10 cellular contexts compared by ENCODE assay signal in genomic region chr21:32549861-32550260, GRCh38. TPM values are rescaled to one million over a fixed set of nuclear protein-coding genes. Genes with fewer than 3 reads are reported as not detected.
"Had no signal": no experiment of that assay in that cellular context is flagged by ENCODE, and none has a peak within 500 bp of the region (broad histone marks: within the 10 kb centered on the region; RNA-seq: fewer than 3 reads in every experiment).

No MANE protein-coding gene starts in this region.

- DNase-seq: GM23248, GOT3, H7, HFFc6 had no signal

- H3K9me3 Mint-ChIP-seq: HFFc6 had no signal

- H3K4me1 ChIP-seq: HAP-1 had no signal

- H3K36me3 ChIP-seq: HAP-1 had no signal

- H3K9me3 ChIP-seq: HAP-1 had no signal

- ATAC-seq: HCT116, HepG2 had no signal

- H3K4me3 ChIP-seq: GM23248, HAP-1 had no signal

- H2AFZ ChIP-seq: GM23248 had no signal

- H3K9ac ChIP-seq: GM23248 had no signal

- H3K27ac ChIP-seq: GM23248, HL-60 had no signal

- H3K27ac Mint-ChIP-seq: HFFc6, IgD-negative memory B cell had no signal

- FAIRE-seq: HepG2 had no signal

- H3K4me3 Mint-ChIP-seq: HFFc6, IgD-negative memory B cell had no signal

- H3K4me1 Mint-ChIP-seq: IgD-negative memory B cell had no signal

RNA-seq across cellular contexts. Expression of gene TCP10L, which starts 35.5 kb away (rescaled TPM):
- total RNA-seq: H4, H7 had no signal
- polyA plus RNA-seq: GM23248 had no signal
